In the genomic region with DNA sequence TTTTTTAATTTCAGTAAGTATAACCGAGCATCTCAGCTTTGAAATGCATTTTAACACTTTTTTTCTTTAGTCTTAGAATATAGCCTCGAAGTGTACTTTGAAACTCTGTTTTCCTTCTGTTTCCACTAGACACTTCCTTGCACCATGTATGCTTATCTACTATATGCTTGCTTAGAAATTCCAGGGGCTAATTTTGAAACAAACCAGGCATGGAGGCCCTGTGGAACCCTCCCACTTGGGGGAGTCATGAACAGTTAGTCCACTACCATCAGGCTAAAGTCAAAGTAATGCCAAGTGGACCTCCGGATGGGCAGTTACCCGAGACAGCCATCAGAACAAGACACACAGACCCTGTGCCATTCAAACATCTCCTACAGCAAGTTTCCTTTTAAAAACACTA, we compare ENCODE assay signal across 31 cellular contexts.
"Had no signal": no experiment of that assay in that cellular context is flagged by ENCODE, and none has a peak within 500 bp of the region (broad histone marks: within the 10 kb centered on the region; RNA-seq: fewer than 3 reads in every experiment).

No MANE protein-coding gene starts in this region.

- H3K36me3 ChIP-seq: colonic mucosa, gastrocnemius medialis, lower lobe of right lung, neutrophil, transverse colon had no signal

- H3K4me3 ChIP-seq: colonic mucosa, gastrocnemius medialis, lower lobe of right lung, mucosa of descending colon, transverse colon had no signal

- H3K4me2 ChIP-seq: SK-N-SH had no signal

- H3K9ac ChIP-seq: SK-N-SH had no signal

- DNase-seq: activated CD4-positive, alpha-beta memory T cell treated with anti-CD3 and anti-CD28 coated beads, Interleukin-2, amount 10 ng/mL, durations not matched to agents 7 days and 5 days; activated CD4-positive, alpha-beta T cell treated with anti-CD3 and anti-CD28 coated beads for 1 hour; activated CD4-positive, alpha-beta T cell treated with anti-CD3 and anti-CD28 coated beads, Interleukin-2, amount 10 ng/mL, durations not matched to agents 7 days and 5 days; activated CD8-positive, alpha-beta memory T cell treated with anti-CD3 and anti-CD28 coated beads, Interleukin-2, amount 50 U/mL, for 48 hours; activated gamma-delta T cell treated with Interleukin-2 at 50 U/mL for 16 hours; activated naive CD4-positive, alpha-beta T cell treated with anti-CD3 and anti-CD28 coated beads, Interleukin-2, amount 50 U/mL, for 16 hours; activated T-cell treated with anti-CD3 and anti-CD28 coated beads, Interleukin-2, amount 50 U/mL, for 24 hours; anterior cingulate cortex; cerebellar nuclear complex; colonic mucosa; effector memory CD8-positive, alpha-beta T cell; erythroblast; gastrocnemius medialis; hypothalamus; immature natural killer cell; kidney; lower lobe of right lung; mucosa of descending colon; SK-N-SH; small intestine; stimulated activated CD4-positive, alpha-beta T cell treated with anti-CD3 and anti-CD28 coated beads, Interleukin-1b, Interleukin-23, amount 100 ng/mL, for 48 hours; stimulated activated CD4-positive, alpha-beta T cell treated with anti-CD3 and anti-CD28 coated beads, Interleukin-4, amount 100 ng/mL, for 4 hours; stimulated activated CD8-positive, alpha-beta memory T cell treated with anti-CD3 and anti-CD28 coated beads, Interleukin-4, amount 100 ng/mL, for 48 hours; stimulated activated naive CD8-positive, alpha-beta T cell treated with anti-CD3 and anti-CD28 coated beads, Interleukin-15, amount 100 ng/mL, for 72 hours; substantia nigra; T-helper 2 cell; transverse colon had no signal

- H3K27me3 ChIP-seq: colonic mucosa, gastrocnemius medialis, neutrophil, transverse colon had no signal

- H3K27ac ChIP-seq: colonic mucosa, lower lobe of right lung, neutrophil had no signal

- H3K4me1 ChIP-seq: colonic mucosa, transverse colon had no signal

- H3K9me3 ChIP-seq: colonic mucosa, gastrocnemius medialis, lower lobe of right lung, mucosa of descending colon, neutrophil, SK-N-SH, transverse colon had no signal

- ATAC-seq: activated T-helper 17 cell treated with anti-CD3 and anti-CD28 coated beads, Interleukin-2, amount 50 U/mL, for 72 hours; effector memory CD8-positive, alpha-beta T cell; mucosa of descending colon; stimulated activated memory B cell treated with anti-CD40 and anti-IgM and Interleukin-4, amounts not matched to agents 10 μg/mL and 1 μg/mL and 100 μg/mL, for 72 hours; stimulated activated naive CD8-positive, alpha-beta T cell treated with anti-CD3 and anti-CD28 coated beads, Interleukin-15, amount 100 ng/mL, for 72 hours; WTC11 had no signal
